ENCODE assay signal across 28 cellular contexts in genomic region chr4:182593413-182593812, GRCh38.
DNase-seq lines count a peak whose midpoint lies in the region; ATAC-seq and TF ChIP-seq lines count a peak whose summit lies in the region.
"Had no signal": no experiment of that assay in that cellular context is flagged by ENCODE, and none has a peak within 500 bp of the region (broad histone marks: within the 10 kb centered on the region; RNA-seq: fewer than 3 reads in every experiment).

No MANE protein-coding gene starts in this region.

- no peak overlapping the region for H3K27ac ChIP-seq in lower lobe of right lung
- H3K27ac ChIP-seq: epithelial cell of prostate, GM23248, psoas muscle, sigmoid colon, transverse colon had no signal

- H3K4me3 Mint-ChIP-seq in glutamatergic neuron (ENCODE audit: unreplicated experiment) (peak overlapping the region; percentile 67), type B pancreatic cell (no peak overlapping the region)
- H3K4me3 Mint-ChIP-seq: activated CD4-positive, alpha-beta T cell treated with anti-CD3 and anti-CD28 coated beads, Interleukin-2, amount 10 ng/mL, durations not matched to agents 24 days and 14 days; activated naive CD8-positive, alpha-beta T cell; naive thymus-derived CD4-positive, alpha-beta T cell had no signal

- DNase-seq in NCI-H2107 treated with DMSO at 0.1 percent for 48 hours (lab: John Stamatoyannopoulos, UW; ENCODE audit: unreplicated experiment) (peak; percentile 27), NCI-H2107 (lab: John Stamatoyannopoulos, UW) (no peak), NCI-H2171 treated with DMSO at 0.1 percent for 48 hours (lab: John Stamatoyannopoulos, UW) (peak; percentile 44), glutamatergic neuron (no peak), type B pancreatic cell (ENCODE audit: extremely low spot score, unreplicated experiment) (no peak), lower lobe of right lung (no peak)
- no peak for DNase-seq in stimulated activated CD4-positive, alpha-beta T cell treated with anti-CD3 and anti-CD28 coated beads, Interleukin-4, amount 100 ng/mL, for 4 hours
- no peak for DNase-seq in activated CD8-positive, alpha-beta memory T cell treated with anti-CD3 and anti-CD28 coated beads, Interleukin-2, amount 50 U/mL, for 4 hours
- DNase-seq: activated CD4-positive, alpha-beta T cell treated with anti-CD3 and anti-CD28 coated beads, Interleukin-2, amount 10 ng/mL, durations not matched to agents 24 days and 14 days; activated effector memory CD4-positive, alpha-beta T cell treated with Interleukin-2 at 50 U/mL for 16 hours; activated T-cell treated with anti-CD3 and anti-CD28 coated beads, Interleukin-2, amount 50 U/mL, for 1 hour; Calu3; effector CD4-positive, alpha-beta T cell; GM23248; left ventricle myocardium superior; midbrain; naive thymus-derived CD4-positive, alpha-beta T cell; NCI-H1694; NCI-H748 treated with DMSO at 0.1 percent for 48 hours; nucleus accumbens; psoas muscle; sigmoid colon; stimulated activated CD4-positive, alpha-beta T cell treated with anti-CD3 and anti-CD28 coated beads, Interleukin-12 subunit alpha, Interleukin-12 subunit beta, amount 100 ng/mL, for 4 hours; stimulated activated CD4-positive, alpha-beta T cell treated with anti-CD3 and anti-CD28 coated beads, Interleukin-4, amount 100 ng/mL, for 1 hour; T1000; transverse colon had no signal

- intact Hi-C loops in lower lobe of right lung (cut with DNase I), result no loop called here

- H3K4me1 Mint-ChIP-seq in glutamatergic neuron (ENCODE audit: low read depth, unreplicated experiment) (peaks cover 28% of the 10 kb centered on the region), type B pancreatic cell (ENCODE audit: unreplicated experiment) (peaks cover 8% of the 10 kb centered on the region)
- H3K4me1 Mint-ChIP-seq: activated CD4-positive, alpha-beta T cell treated with anti-CD3 and anti-CD28 coated beads, Interleukin-2, amount 10 ng/mL, durations not matched to agents 24 days and 14 days; naive thymus-derived CD4-positive, alpha-beta T cell had no signal

- TF ChIP-seq CTCF in glutamatergic neuron (IDR thresholded peaks at IDR 0.05; ENCODE audit: partially characterized antibody, unreplicated experiment) (no peak), type B pancreatic cell (conservative IDR thresholded peaks at IDR 0.05) (no peak), lower lobe of right lung (IDR thresholded peaks at IDR 0.05) (no peak)

- H3K4me3 ChIP-seq in lower lobe of right lung, result no peak overlapping the region
- H3K4me3 ChIP-seq: GM23248, psoas muscle, sigmoid colon, transverse colon had no signal

- H3K27ac Mint-ChIP-seq in glutamatergic neuron (ENCODE audit: unreplicated experiment) (peak overlapping the region; percentile 62), type B pancreatic cell (peak overlapping the region; percentile 47)
- H3K27ac Mint-ChIP-seq: activated CD4-positive, alpha-beta T cell treated with anti-CD3 and anti-CD28 coated beads, Interleukin-2, amount 10 ng/mL, durations not matched to agents 24 days and 14 days; activated naive CD8-positive, alpha-beta T cell; naive thymus-derived CD4-positive, alpha-beta T cell had no signal

- H3K9me3 ChIP-seq in lower lobe of right lung, result peaks cover 7% of the 10 kb centered on the region
- H3K9me3 ChIP-seq: sigmoid colon, transverse colon had no signal

- H3K27me3 ChIP-seq in lower lobe of right lung (ENCODE audit: low read depth), result no peaks in the 10 kb centered on the region
- H3K27me3 ChIP-seq: sigmoid colon, transverse colon had no signal

- ATAC-seq in lower lobe of right lung, result no peak
- ATAC-seq: left ventricle myocardium superior; naive thymus-derived CD4-positive, alpha-beta T cell; psoas muscle had no signal

- peaks cover 2% of the 10 kb centered on the region for H3K27me3 Mint-ChIP-seq in glutamatergic neuron (ENCODE audit: unreplicated experiment)
- H3K27me3 Mint-ChIP-seq in type B pancreatic cell, result no peaks in the 10 kb centered on the region
- H3K27me3 Mint-ChIP-seq: activated CD4-positive, alpha-beta T cell treated with anti-CD3 and anti-CD28 coated beads, Interleukin-2, amount 10 ng/mL, durations not matched to agents 24 days and 14 days had no signal

- H3K4me1 ChIP-seq in lower lobe of right lung, result no peaks in the 10 kb centered on the region
- H3K4me1 ChIP-seq: psoas muscle, sigmoid colon, transverse colon had no signal

- H3K9me3 Mint-ChIP-seq in glutamatergic neuron (ENCODE audit: unreplicated experiment), result peaks cover 5% of the 10 kb centered on the region
- H3K9me3 Mint-ChIP-seq in type B pancreatic cell, result no peaks in the 10 kb centered on the region
- H3K9me3 Mint-ChIP-seq: activated CD4-positive, alpha-beta T cell treated with anti-CD3 and anti-CD28 coated beads, Interleukin-2, amount 10 ng/mL, durations not matched to agents 24 days and 14 days had no signal

- H3K36me3 Mint-ChIP-seq in glutamatergic neuron (ENCODE audit: unreplicated experiment), result no peaks in the 10 kb centered on the region
- H3K36me3 Mint-ChIP-seq in type B pancreatic cell, result peaks cover 4% of the 10 kb centered on the region
- H3K36me3 Mint-ChIP-seq: activated naive CD8-positive, alpha-beta T cell; naive thymus-derived CD4-positive, alpha-beta T cell had no signal

- H3K36me3 ChIP-seq in lower lobe of right lung, result no peaks in the 10 kb centered on the region
- H3K36me3 ChIP-seq: sigmoid colon, transverse colon had no signal

Comparison
In these comparisons a context has a peak if more than half of its experiments do, and no peak if none do; other contexts are left out.
1. DNase-seq: peak in NCI-H2107 treated with DMSO at 0.1 percent for 48 hours (single experiment) and NCI-H2171 treated with DMSO at 0.1 percent for 48 hours (single experiment); none in NCI-H2107 (single experiment), glutamatergic neuron (single experiment), type B pancreatic cell (single experiment), stimulated activated CD4-positive, alpha-beta T cell treated with anti-CD3 and anti-CD28 coated beads, Interleukin-4, amount 100 ng/mL, for 4 hours (0 of 2), lower lobe of right lung (single experiment) and activated CD8-positive, alpha-beta memory T cell treated with anti-CD3 and anti-CD28 coated beads, Interleukin-2, amount 50 U/mL, for 4 hours (single experiment).